8 cellular contexts compared by ENCODE assay signal in the genomic region with DNA sequence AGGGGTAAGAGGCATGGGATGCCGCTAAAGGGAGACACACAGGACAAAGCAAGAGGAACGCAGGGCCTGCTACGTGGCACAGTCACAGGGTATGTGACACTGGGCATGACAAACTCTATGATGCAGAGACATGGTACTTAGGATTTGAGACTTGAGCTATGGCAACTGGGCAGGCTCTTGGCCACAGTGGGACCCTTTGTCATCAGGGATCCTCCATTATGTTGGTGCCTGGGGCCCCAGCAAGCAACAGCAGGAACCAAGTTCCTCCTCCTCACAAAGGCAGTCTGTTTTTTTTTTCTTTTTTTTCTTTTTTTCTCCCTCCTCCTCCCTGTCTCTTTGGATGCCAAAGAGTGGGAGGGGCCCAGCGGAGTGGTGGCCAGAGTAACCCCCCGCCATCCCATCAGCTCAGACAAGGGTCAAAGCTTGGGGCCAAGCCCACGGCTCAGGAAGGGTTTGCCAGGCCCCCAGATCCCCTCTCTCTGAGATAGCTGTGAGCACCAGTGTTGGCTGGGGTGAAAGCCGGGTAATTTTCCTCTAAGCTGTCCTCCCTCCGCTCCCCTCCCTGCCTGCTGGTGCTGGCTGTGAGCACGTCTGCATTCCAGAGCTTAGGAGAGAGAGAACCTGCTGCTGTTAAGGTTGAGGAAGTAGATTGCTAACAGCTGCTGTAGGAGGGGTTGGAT. TPM values are rescaled to one million over a fixed set of nuclear protein-coding genes. Genes with fewer than 3 reads are reported as not detected.
DNase-seq lines count a peak whose midpoint lies in the region; ATAC-seq, FAIRE-seq and TF ChIP-seq lines count a peak whose summit lies in the region.

No MANE protein-coding gene starts in this region.

- POLR2A ChIA-PET in HCT116 (lab: Charles Lee), result no interaction called here

- no peak for TF ChIP-seq RAD21 in HCT116 (IDR thresholded peaks at IDR 0.05; ENCODE audit: low read depth)

- no peak for FAIRE-seq in small intestine (lab: Jason Lieb, UNC)

- H3K79me2 ChIP-seq in HCT116 (ENCODE audit: insufficient read depth, low read length), result no peaks in the 10 kb centered on the region

- peak overlapping the region; percentile 70 for H3K9ac ChIP-seq in HCT116 (ENCODE audit: low read length)

- H3K27ac ChIP-seq in HCT116 (ENCODE audit: low read depth, low read length), result peak overlapping the region; percentile 99
- H3K27ac ChIP-seq in small intestine (ENCODE audit: low read depth in 1 of 2, low read length in 1 of 2), result peak overlapping the region; percentile 76 to 95

- no peaks in the 10 kb centered on the region for H3K36me3 ChIP-seq in HCT116 (ENCODE audit: control insufficient read depth in 1 of 2, insufficient read depth in 2 of 2, low read length in 2 of 2)
- H3K36me3 ChIP-seq in small intestine (ENCODE audit: control insufficient read depth in 2 of 2, insufficient read depth in 2 of 2, low read length in 2 of 2), result no peaks in the 10 kb centered on the region

- WGBS in small intestine, 3 donors, result 27 to 50% (median 39%) methylated on average over 9 of the region's 9 CpGs

- H3K4me3 ChIP-seq in HCT116 (replicated peaks in 1 of 2; ENCODE audit: low read depth in 1 of 2, low read length in 2 of 2) (no peak overlapping the region), small intestine (ENCODE audit: low read depth in 1 of 2, low read length in 2 of 2) (no peak overlapping the region)

- H3K9me2 ChIP-seq in HCT116 (ENCODE audit: insufficient read depth), result no peaks in the 10 kb centered on the region

- H3K9me3 ChIP-seq in HCT116 (ENCODE audit: control insufficient read depth in 1 of 2, insufficient read depth in 1 of 2, low read depth in 1 of 2, low read length in 2 of 2) (no peaks in the 10 kb centered on the region), small intestine (ENCODE audit: control insufficient read depth, low read depth) (no peaks in the 10 kb centered on the region)

- H3K27me3 ChIP-seq in HCT116 (ENCODE audit: insufficient read depth, low read length) (no peaks in the 10 kb centered on the region), small intestine (ENCODE audit: control insufficient read depth in 2 of 2, insufficient read depth in 2 of 2, low read length in 2 of 2) (no peaks in the 10 kb centered on the region)

- peaks cover 61 to 62% of the 10 kb centered on the region in 2 experiments for H3K4me1 ChIP-seq in HCT116 (ENCODE audit: control insufficient read depth in 1 of 2, insufficient read depth in 2 of 2, low read length in 2 of 2)
- peaks cover 4 to 26% of the 10 kb centered on the region in 2 donors for H3K4me1 ChIP-seq in small intestine (ENCODE audit: control insufficient read depth in 2 of 2, insufficient read depth in 1 of 2, low read depth in 1 of 2, low read length in 1 of 2)

- no peak overlapping the region for H2AFZ ChIP-seq in HCT116 (ENCODE audit: low read depth, low read length, poor library complexity, severe bottlenecking)

- BruUV-seq in HCT116 (replicated peaks; lab: Mats Ljungman, UMichigan), result no TSS peak

- DNase-seq in HCT116 (ENCODE audit: low read depth, low spot score) (no peak), astrocyte of the hippocampus (ENCODE audit: low read depth, low spot score) (peak; percentile 86), inferior parietal cortex (ENCODE audit: extremely low spot score) (peak; percentile 75), small intestine (peak; percentile 79), NCI-H187 treated with DMSO at 0.1 percent for 48 hours (lab: John Stamatoyannopoulos, UW) (no peak), T-helper 1 cell (no peak)
- DNase-seq in activated naive CD4-positive, alpha-beta T cell (lab: John Stamatoyannopoulos, UW), result no peak

- TF ChIP-seq CTCF in HCT116 (IDR thresholded peaks at IDR 0.05 in 2 of 3, conservative IDR thresholded peaks at IDR 0.05 in 1 of 3; ENCODE audit: borderline replicate concordance in 1 of 3, insufficient read depth in 1 of 3, low read depth in 2 of 3, low read length in 2 of 3), result no peak

- H3K4me2 ChIP-seq in HCT116 (ENCODE audit: low read length), result peak overlapping the region; percentile 84

- RAD21 ChIA-PET in HCT116 (lab: Charles Lee; ENCODE audit: low non-redundant PET in 1 of 2, low total read pairs in 2 of 2, uncharacterized antibody in 2 of 2, unreplicated experiment in 2 of 2), result no interaction called here

- H4K20me1 ChIP-seq in HCT116 (ENCODE audit: insufficient read depth), result no peaks in the 10 kb centered on the region

- CTCF ChIA-PET in HCT116 (lab: Charles Lee), result interaction anchor here (1.1 to 4.2 kb wide), 4 partner anchors 11 to 31 kb away, joined by 3 to 29 read pairs (median 14); no protein-coding TSS in a partner anchor

- TF ChIP-seq POLR2A in HCT116 (IDR thresholded peaks at IDR 0.05; ENCODE audit: borderline replicate concordance, extremely low read depth, insufficient read depth, insufficient read length), result no peak

- no peak for ATAC-seq in HCT116
- ATAC-seq in HG02973 (IDR thresholded peaks at IDR 0.05; ENCODE audit: unreplicated experiment), result no peak

- intact Hi-C loops in HCT116 (cut with micrococcal nuclease), result loop anchor here (10.0 kb wide), 1 partner anchor 304 kb away; no protein-coding TSS in a partner anchor

TF ChIP-seq in HCT116, 20 proteins besides CTCF, POLR2A, EP300 and RAD21:
- TF ChIP-seq EZH2phosphoT487 (IDR thresholded peaks at IDR 0.05; ENCODE audit: borderline replicate concordance), result no peak
- TF ChIP-seq ZFX (IDR thresholded peaks at IDR 0.05), result no peak
- TF ChIP-seq MAX (IDR thresholded peaks at IDR 0.05), result no peak
- no peak for TF ChIP-seq TCF7L2 (IDR thresholded peaks at IDR 0.05; ENCODE audit: borderline replicate concordance, extremely low read depth, insufficient read depth, insufficient read length)
- TF ChIP-seq SIN3A (IDR thresholded peaks at IDR 0.05; ENCODE audit: low read depth), result no peak
- TF ChIP-seq EZH2 (IDR thresholded peaks at IDR 0.05), result no peak
- TF ChIP-seq CBX3 (IDR thresholded peaks at IDR 0.05; ENCODE audit: low read depth), result no peak
- TF ChIP-seq POLR2AphosphoS5 (IDR thresholded peaks at IDR 0.05; ENCODE audit: low read depth, low read length), result no peak
- no peak for TF ChIP-seq SP1 (IDR thresholded peaks at IDR 0.05; ENCODE audit: low read depth)
- TF ChIP-seq ZNF274 (IDR thresholded peaks at IDR 0.05; ENCODE audit: low read depth, low read length), result no peak
- no peak for TF ChIP-seq FOSL1 (IDR thresholded peaks at IDR 0.05; ENCODE audit: low read depth)
- no peak for TF ChIP-seq EGR1 (IDR thresholded peaks at IDR 0.05; ENCODE audit: low read depth)
- TF ChIP-seq YY1 (IDR thresholded peaks at IDR 0.05; ENCODE audit: extremely low read depth, insufficient replicate concordance, low read depth, low read length), result no peak
- TF ChIP-seq REST (IDR thresholded peaks at IDR 0.05; ENCODE audit: low read depth), result no peak
- no peak for TF ChIP-seq ATF3 (IDR thresholded peaks at IDR 0.05)
- no peak for TF ChIP-seq ELF1 (IDR thresholded peaks at IDR 0.05; ENCODE audit: borderline replicate concordance, low read depth)
- TF ChIP-seq ZBTB33 (IDR thresholded peaks at IDR 0.05; ENCODE audit: extremely low read depth, insufficient replicate concordance, low read length), result no peak
- no peak for TF ChIP-seq SRF (IDR thresholded peaks at IDR 0.05; ENCODE audit: low read depth)

RNA-seq across cellular contexts. Expression of gene GSN, which starts 21.1 kb away (rescaled TPM):
- 71.3 TPM for total RNA-seq in HCT116 (2021; ENCODE audit: unreplicated experiment)
- polyA plus RNA-seq in HCT116 (2012), result 148 and 181 TPM in 2 replicates
- polyA plus RNA-seq in small intestine, result 100 to 1,000 TPM; 196 to 380 (median 205) TPM

Comparison
In these comparisons a context has a peak if more than half of its experiments do, and no peak if none do; other contexts are left out.
1. DNase-seq: peak in astrocyte of the hippocampus (single experiment), inferior parietal cortex (single experiment) and small intestine (single experiment); none in HCT116 (single experiment), NCI-H187 treated with DMSO at 0.1 percent for 48 hours (single experiment), T-helper 1 cell (0 of 5) and activated naive CD4-positive, alpha-beta T cell (0 of 4).